Comparison of ENCODE assay signal across 23 cellular contexts in genomic region chr12:79662046-79662811, GRCh38. TPM values are rescaled to one million over a fixed set of nuclear protein-coding genes. Genes with fewer than 3 reads are reported as not detected.
DNase-seq lines count a peak whose midpoint lies in the region; ATAC-seq, FAIRE-seq and TF ChIP-seq lines count a peak whose summit lies in the region.
"Had no signal": no experiment of that assay in that cellular context is flagged by ENCODE, and none has a peak within 500 bp of the region (broad histone marks: within the 10 kb centered on the region; RNA-seq: fewer than 3 reads in every experiment).

No MANE protein-coding gene starts in this region.

- peaks cover 47% of the 10 kb centered on the region for H3K4me1 ChIP-seq in A549
- H3K4me1 ChIP-seq: BLaER1 had no signal

- ATAC-seq in A549 = peak; percentile 38 to 42; a peak in 3 of 6 replicates
- ATAC-seq in GM21423 (IDR thresholded peaks at IDR 0.05; ENCODE audit: unreplicated experiment) = peak; percentile 50
- ATAC-seq in HG03139 (IDR thresholded peaks at IDR 0.05; ENCODE audit: unreplicated experiment) = no peak
- ATAC-seq: heart right ventricle, right cardiac atrium had no signal

- H3K4me2 ChIP-seq in A549 = no peak overlapping the region; the same call in 2 of the 3 replicates
- H3K4me2 ChIP-seq: BLaER1 had no signal

- TF ChIP-seq POLR2A in A549 (IDR thresholded peaks at IDR 0.05; ENCODE audit: low read length) = no peak

- no peak for TF ChIP-seq CTCF in A549 (IDR thresholded peaks at IDR 0.05)

- DNase-seq in A549 (ENCODE audit: low read depth in 1 of 2, low spot score in 1 of 2) = peak in 1 of 2 experiments; percentile 27
- DNase-seq in NCI-H69 (lab: John Stamatoyannopoulos, UW) = peak; percentile 35
- DNase-seq in iris pigment epithelial cell (ENCODE audit: low read depth) = peak; percentile 79
- no peak for DNase-seq in C1 segment of cervical spinal cord (lab: John Stamatoyannopoulos, UW)
- no peak for DNase-seq in frontal cortex (ENCODE audit: low spot score in 2 of 2)
- no peak for DNase-seq in urothelium cell line (ENCODE audit: low spot score)
- DNase-seq: activated CD4-positive, alpha-beta T cell treated with anti-CD3 and anti-CD28 coated beads, Interleukin-2, amount 10 ng/mL, durations not matched to agents 24 days and 14 days; activated naive CD8-positive, alpha-beta T cell treated with anti-CD3 and anti-CD28 coated beads, Interleukin-2, amount 10 ng/mL, durations not matched to agents 7 days and 5 days; GDM1; heart right ventricle; immature natural killer cell; NCI-H1436 treated with DMSO at 0.1 percent for 48 hours; NCI-H2171 treated with DMSO at 0.1 percent for 48 hours; nucleus accumbens; right cardiac atrium; substantia nigra had no signal

- no peaks in the 10 kb centered on the region for H3K9me3 ChIP-seq in A549
- H3K9me3 ChIP-seq: heart right ventricle, vagina had no signal

- TF ChIP-seq EP300 in A549 (IDR thresholded peaks at IDR 0.05) = no peak

- WGBS in A549 (ENCODE audit: missing lambda C conversion rate) = 70% methylated on average over 1 of the region's 1 CpG

- TF ChIP-seq RAD21 in A549 (conservative IDR thresholded peaks at IDR 0.05 in 1 of 2, IDR thresholded peaks at IDR 0.05 in 1 of 2) = no peak

- FAIRE-seq in A549 (lab: Jason Lieb, UNC) (peak; percentile 7), frontal cortex (lab: Jason Lieb, UNC) (no peak), urothelium cell line (lab: Jason Lieb, UNC) (no peak)
- FAIRE-seq: D721Med, H1 had no signal

- POLR2A ChIA-PET in A549 (lab: Yijun Ruan, JAX) = interaction anchor here (1.9 kb wide), 1 partner anchor 28 kb away, joined by 8 read pairs; the partner anchor contains the start of gene PAWR

- CTCF ChIA-PET in A549 (lab: Yijun Ruan, JAX) = no interaction called here

- H3K4me3 ChIP-seq in A549 = no peak overlapping the region
- H3K4me3 ChIP-seq: BLaER1, coronary artery, heart right ventricle, vagina had no signal

- H3K27ac ChIP-seq in A549 = no peak overlapping the region
- H3K27ac ChIP-seq: BLaER1, coronary artery, heart right ventricle, vagina had no signal

TF ChIP-seq in A549, 52 proteins besides CTCF, POLR2A, EP300 and RAD21:
- TF ChIP-seq MYC (IDR thresholded peaks at IDR 0.05; ENCODE audit: borderline replicate concordance, low read length) = no peak

RNA-seq across cellular contexts. Expression of gene PAWR, which starts 28.5 kb away (rescaled TPM):
- polyA plus RNA-seq in A549 (2011; rRNA removed) (34.0 and 55.2 TPM in 2 replicates), A549 (2017; fragmentation: RNase III; extraction: RNeasy Plus Mini Kit Qiagen cat#74134 plus additional on column Dnase treatment) (40.8 to 44.9 TPM (median 44.4 TPM) in 3 replicates)
- 33.9 and 41.3 TPM in 2 replicates for polyA plus RNA-seq in A549 (2012; cell fraction: cytosol; rRNA removed)
- 31.0 and 33.9 TPM in 2 replicates for polyA plus RNA-seq in A549 (2012; cell fraction: nucleus; rRNA removed)
- polyA minus RNA-seq in A549 (2011; rRNA and poly(A)+ RNA removed) = 21.9 and 26.1 TPM in 2 replicates
- 22.0 TPM for total RNA-seq in frontal cortex

Comparison
In these comparisons a context has a peak if more than half of its experiments do, and no peak if none do; other contexts are left out.
1. DNase-seq: peak in NCI-H69 (single experiment) and iris pigment epithelial cell (single experiment); none in C1 segment of cervical spinal cord (0 of 14), frontal cortex (0 of 2) and urothelium cell line (single experiment).